Comparison of ENCODE assay signal across 1 cellular context in the genomic region with DNA sequence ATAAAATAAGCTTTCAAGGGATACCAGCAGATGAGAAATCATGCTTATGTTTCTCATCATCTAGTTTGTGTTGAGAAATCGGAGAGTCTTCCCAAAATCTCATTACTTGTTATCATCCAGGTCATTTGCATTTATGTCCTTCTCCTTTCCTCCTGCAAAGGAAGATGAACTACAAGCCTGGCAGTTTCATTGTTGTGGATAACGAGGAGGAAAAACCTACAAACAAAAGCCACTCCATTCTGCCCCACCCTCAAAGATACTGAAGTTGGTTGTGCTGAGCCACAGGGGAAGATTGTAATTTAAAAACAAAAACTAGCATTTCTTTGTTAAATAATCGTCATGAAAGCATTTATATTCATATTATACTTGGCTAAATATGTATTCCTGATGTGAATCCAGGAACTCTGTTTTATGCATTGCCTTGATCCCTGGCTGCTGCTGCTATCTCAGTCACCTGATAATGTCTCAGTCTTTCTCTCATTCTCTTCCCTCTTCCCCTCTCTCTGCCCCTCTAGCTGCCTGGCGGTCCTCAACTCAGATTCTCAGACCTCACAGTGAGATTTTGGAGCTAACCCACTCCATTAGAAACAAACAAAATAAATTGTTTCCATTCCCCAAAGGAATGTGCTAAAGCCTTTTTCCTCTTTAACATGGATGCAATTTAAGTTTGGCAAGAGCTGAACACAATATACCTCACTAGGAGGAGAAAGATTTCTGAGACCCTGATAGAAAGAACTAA.
TF ChIP-seq lines count a peak whose summit lies in the region.

No MANE protein-coding gene starts in this region.

TF ChIP-seq in WTC11, 78 proteins besides CTCF, POLR2A, EP300 and RAD21 (continued from another document):
- TF ChIP-seq, protein P1, sequence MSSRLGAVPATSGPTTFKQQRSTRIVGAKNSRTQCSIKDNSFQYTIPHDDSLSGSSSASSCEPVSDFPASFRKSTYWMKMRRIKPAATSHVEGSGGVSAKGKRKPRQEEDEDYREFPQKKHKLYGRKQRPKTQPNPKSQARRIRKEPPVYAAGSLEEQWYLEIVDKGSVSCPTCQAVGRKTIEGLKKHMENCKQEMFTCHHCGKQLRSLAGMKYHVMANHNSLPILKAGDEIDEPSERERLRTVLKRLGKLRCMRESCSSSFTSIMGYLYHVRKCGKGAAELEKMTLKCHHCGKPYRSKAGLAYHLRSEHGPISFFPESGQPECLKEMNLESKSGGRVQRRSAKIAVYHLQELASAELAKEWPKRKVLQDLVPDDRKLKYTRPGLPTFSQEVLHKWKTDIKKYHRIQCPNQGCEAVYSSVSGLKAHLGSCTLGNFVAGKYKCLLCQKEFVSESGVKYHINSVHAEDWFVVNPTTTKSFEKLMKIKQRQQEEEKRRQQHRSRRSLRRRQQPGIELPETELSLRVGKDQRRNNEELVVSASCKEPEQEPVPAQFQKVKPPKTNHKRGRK (CRISPR knock-in tag; IDR thresholded peaks at IDR 0.05; ENCODE audit: borderline replicate concordance) = no peak
- TF ChIP-seq, protein P2, sequence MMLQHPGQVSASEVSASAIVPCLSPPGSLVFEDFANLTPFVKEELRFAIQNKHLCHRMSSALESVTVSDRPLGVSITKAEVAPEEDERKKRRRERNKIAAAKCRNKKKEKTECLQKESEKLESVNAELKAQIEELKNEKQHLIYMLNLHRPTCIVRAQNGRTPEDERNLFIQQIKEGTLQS (CRISPR knock-in tag; conservative IDR thresholded peaks at IDR 0.05) = no peak
TF ChIP-seq in WTC11: peak in this region for 0.
